10 cellular contexts compared by ENCODE assay signal in the genomic region with DNA sequence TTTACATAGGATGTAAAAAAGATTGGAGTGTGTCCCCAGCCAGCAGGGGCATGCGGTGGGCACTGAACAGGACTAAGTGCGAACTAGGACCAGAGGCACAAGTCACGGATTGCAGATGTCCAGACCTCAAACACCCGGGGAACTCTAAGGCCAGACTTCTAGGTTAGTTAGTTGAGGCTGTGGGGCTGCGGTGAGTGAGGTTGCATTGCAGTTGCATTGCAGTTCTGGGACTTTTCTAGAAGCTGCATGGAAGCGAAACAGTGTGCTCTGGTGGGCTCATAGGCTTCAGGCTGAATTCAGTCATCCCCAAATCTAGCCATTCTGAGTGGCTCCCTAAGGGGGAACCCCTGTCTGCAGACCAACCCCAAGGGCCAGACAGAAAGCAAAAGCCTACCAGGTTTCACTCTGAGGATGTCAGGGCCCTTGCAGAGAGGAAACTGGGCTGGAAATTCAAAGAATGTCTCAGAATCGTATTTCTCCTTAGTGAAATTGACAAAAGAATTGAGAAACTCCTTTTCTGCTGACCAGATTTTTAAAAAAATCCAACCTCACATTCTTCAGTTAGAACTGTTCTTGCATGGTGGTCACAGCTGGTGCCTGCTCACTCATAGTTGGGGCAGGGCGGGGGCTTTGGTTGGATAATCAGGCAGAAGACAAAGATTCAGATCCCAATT.
DNase-seq lines count a peak whose midpoint lies in the region; ATAC-seq and TF ChIP-seq lines count a peak whose summit lies in the region.
"Had no signal": no experiment of that assay in that cellular context is flagged by ENCODE, and none has a peak within 500 bp of the region (broad histone marks: within the 10 kb centered on the region; RNA-seq: fewer than 3 reads in every experiment).

No MANE protein-coding gene starts in this region.

- no peak for TF ChIP-seq POLR2A in suprapubic skin (IDR thresholded peaks at IDR 0.05)

- 89% methylated on average over 6 of the region's 8 CpGs for whole genome bisulfite sequencing in suprapubic skin

- H3K27ac ChIP-seq in suprapubic skin: no peak overlapping the region
- H3K27ac ChIP-seq: A549, VCaP had no signal

- H3K36me3 Mint-ChIP-seq in activated CD8-positive, alpha-beta memory T cell treated with anti-CD3 and anti-CD28 coated beads, Interleukin-2, amount 10 ng/mL, durations not matched to agents 7 days and 5 days: peaks cover 21% of the 10 kb centered on the region

- H3K9me3 Mint-ChIP-seq in activated CD8-positive, alpha-beta memory T cell treated with anti-CD3 and anti-CD28 coated beads, Interleukin-2, amount 10 ng/mL, durations not matched to agents 7 days and 5 days (ENCODE audit: low read depth): peaks cover 2% of the 10 kb centered on the region
- H3K9me3 Mint-ChIP-seq in stimulated activated naive CD8-positive, alpha-beta T cell treated with anti-CD3 and anti-CD28 coated beads, Interleukin-15, amount 100 ng/mL, for 72 hours: no peaks in the 10 kb centered on the region

- peaks cover 16% of the 10 kb centered on the region for H3K27me3 Mint-ChIP-seq in activated CD8-positive, alpha-beta memory T cell treated with anti-CD3 and anti-CD28 coated beads, Interleukin-2, amount 10 ng/mL, durations not matched to agents 7 days and 5 days
- H3K27me3 Mint-ChIP-seq in stimulated activated naive CD8-positive, alpha-beta T cell treated with anti-CD3 and anti-CD28 coated beads, Interleukin-15, amount 100 ng/mL, for 72 hours: peaks cover 6% of the 10 kb centered on the region

- no peak for TF ChIP-seq CTCF in suprapubic skin (IDR thresholded peaks at IDR 0.05)

- ATAC-seq in activated CD8-positive, alpha-beta memory T cell treated with anti-CD3 and anti-CD28 coated beads, Interleukin-2, amount 10 ng/mL, durations not matched to agents 7 days and 5 days: peak; percentile 92
- peak; percentile 52 for ATAC-seq in HG02763 (IDR thresholded peaks at IDR 0.05; ENCODE audit: unreplicated experiment)
- ATAC-seq in stimulated activated naive CD8-positive, alpha-beta T cell treated with anti-CD3 and anti-CD28 coated beads, Interleukin-15, amount 100 ng/mL, for 72 hours: peak; percentile 99
- ATAC-seq: A549 had no signal

- TF ChIP-seq EP300 in suprapubic skin (IDR thresholded peaks at IDR 0.05): no peak

- no peak overlapping the region for H3K4me3 ChIP-seq in suprapubic skin
- H3K4me3 ChIP-seq: A549 had no signal

- peak overlapping the region; percentile 70 for H3K27ac Mint-ChIP-seq in activated CD8-positive, alpha-beta memory T cell treated with anti-CD3 and anti-CD28 coated beads, Interleukin-2, amount 10 ng/mL, durations not matched to agents 7 days and 5 days
- H3K27ac Mint-ChIP-seq in stimulated activated naive CD8-positive, alpha-beta T cell treated with anti-CD3 and anti-CD28 coated beads, Interleukin-15, amount 100 ng/mL, for 72 hours: peak overlapping the region in 1 of 2 donors; percentile 92

- peaks cover 54% of the 10 kb centered on the region for H3K4me1 Mint-ChIP-seq in activated CD8-positive, alpha-beta memory T cell treated with anti-CD3 and anti-CD28 coated beads, Interleukin-2, amount 10 ng/mL, durations not matched to agents 7 days and 5 days
- peaks cover 46% of the 10 kb centered on the region for H3K4me1 Mint-ChIP-seq in stimulated activated naive CD8-positive, alpha-beta T cell treated with anti-CD3 and anti-CD28 coated beads, Interleukin-15, amount 100 ng/mL, for 72 hours

- CTCF ChIA-PET in activated CD8-positive, alpha-beta memory T cell treated with anti-CD3 and anti-CD28 coated beads, Interleukin-2, amount 10 ng/mL, durations not matched to agents 7 days and 5 days (lab: Charles Lee): interaction anchor here (1.4 kb wide), 1 partner anchor 9 kb away, joined by 5 read pairs; no protein-coding TSS in a partner anchor

- no peaks in the 10 kb centered on the region for H3K27me3 ChIP-seq in suprapubic skin

- no peaks in the 10 kb centered on the region for H3K9me3 ChIP-seq in suprapubic skin
- H3K9me3 ChIP-seq: A549 had no signal

- no peaks in the 10 kb centered on the region for H3K4me1 ChIP-seq in suprapubic skin
- H3K4me1 ChIP-seq: A549 had no signal

- H3K36me3 ChIP-seq in suprapubic skin: no peaks in the 10 kb centered on the region

- peak; percentile 83 for DNase-seq in activated CD8-positive, alpha-beta memory T cell treated with anti-CD3 and anti-CD28 coated beads, Interleukin-2, amount 10 ng/mL, durations not matched to agents 7 days and 5 days
- DNase-seq in activated CD8-positive, alpha-beta memory T cell treated with anti-CD3 and anti-CD28 coated beads, Interleukin-2, amount 50 U/mL, for 48 hours: no peak
- DNase-seq in NAMALWA (ENCODE audit: low spot score) (peak; percentile 16), suprapubic skin (ENCODE audit: low spot score in 2 of 2) (no peak), retina (no peak), nucleus accumbens (lab: John Stamatoyannopoulos, UW) (no peak)
- peak; percentile 38 to 76 for DNase-seq in stimulated activated naive CD8-positive, alpha-beta T cell treated with anti-CD3 and anti-CD28 coated beads, Interleukin-15, amount 100 ng/mL, for 72 hours

- H3K4me3 Mint-ChIP-seq in activated CD8-positive, alpha-beta memory T cell treated with anti-CD3 and anti-CD28 coated beads, Interleukin-2, amount 10 ng/mL, durations not matched to agents 7 days and 5 days: no peak overlapping the region
- no peak overlapping the region for H3K4me3 Mint-ChIP-seq in stimulated activated naive CD8-positive, alpha-beta T cell treated with anti-CD3 and anti-CD28 coated beads, Interleukin-15, amount 100 ng/mL, for 72 hours

Comparison
In these comparisons a context has a peak if more than half of its experiments do, and no peak if none do; other contexts are left out.
1. DNase-seq: peak in activated CD8-positive, alpha-beta memory T cell treated with anti-CD3 and anti-CD28 coated beads, Interleukin-2, amount 10 ng/mL, durations not matched to agents 7 days and 5 days (single experiment), NAMALWA (single experiment) and stimulated activated naive CD8-positive, alpha-beta T cell treated with anti-CD3 and anti-CD28 coated beads, Interleukin-15, amount 100 ng/mL, for 72 hours (2 of 2); none in activated CD8-positive, alpha-beta memory T cell treated with anti-CD3 and anti-CD28 coated beads, Interleukin-2, amount 50 U/mL, for 48 hours (single experiment), suprapubic skin (0 of 2), retina (single experiment) and nucleus accumbens (0 of 56).
2. Peak in every context shown above with its lines, with median percentiles within 50 percentile points of each other: ATAC-seq.